Comparison of ENCODE assay signal across 24 cellular contexts in genomic region chr1:79614762-79615161, GRCh38.
DNase-seq lines count a peak whose midpoint lies in the region; ATAC-seq and TF ChIP-seq lines count a peak whose summit lies in the region.
"Had no signal": no experiment of that assay in that cellular context is flagged by ENCODE, and none has a peak within 500 bp of the region (broad histone marks: within the 10 kb centered on the region; RNA-seq: fewer than 3 reads in every experiment).

No MANE protein-coding gene starts in this region.

- no peak overlapping the region for H2AFZ ChIP-seq in mesenchymal stem cell (ENCODE audit: low read depth, low read length)
- H2AFZ ChIP-seq: GM23338 had no signal

- H3K27me3 Mint-ChIP-seq in endodermal cell (ENCODE audit: insufficient read depth) = no peaks in the 10 kb centered on the region
- H3K27me3 Mint-ChIP-seq: activated naive CD8-positive, alpha-beta T cell treated with anti-CD3 and anti-CD28 coated beads, Interleukin-2, amount 50 U/mL, for 24 hours; naive thymus-derived CD8-positive, alpha-beta T cell had no signal

- peaks cover 11% of the 10 kb centered on the region for H3K36me3 Mint-ChIP-seq in endodermal cell (ENCODE audit: low read depth)
- H3K36me3 Mint-ChIP-seq: CD8-positive, alpha-beta T cell; naive thymus-derived CD8-positive, alpha-beta T cell had no signal

- no peak overlapping the region for H2BK120ac ChIP-seq in mesenchymal stem cell (ENCODE audit: low read depth, low read length)

- H3K4ac ChIP-seq in mesenchymal stem cell (ENCODE audit: low read depth in 1 of 2, low read length in 2 of 2) = no peak overlapping the region

- H3K9ac ChIP-seq in mesenchymal stem cell (ENCODE audit: low read length) (peak overlapping the region; percentile 27), endodermal cell (ENCODE audit: extremely low read depth, low read length, poor library complexity, severe bottlenecking) (no peak overlapping the region)

- no peak overlapping the region for H4K91ac ChIP-seq in mesenchymal stem cell (ENCODE audit: low read length)

- no peak overlapping the region for H2BK15ac ChIP-seq in mesenchymal stem cell (ENCODE audit: low read depth, poor library complexity, severe bottlenecking)

- WGBS in mesenchymal stem cell = 78% methylated on average over 2 of the region's 2 CpGs
- 94% methylated on average over 2 of the region's 2 CpGs; no CpG with 5 or more reads in 1 of the 2 experiments for WGBS in endodermal cell (ENCODE audit: insufficient coverage in 1 of 2, insufficient read length in 1 of 2), 2 experiments

- H3K27ac ChIP-seq in mesenchymal stem cell (ENCODE audit: low read length, poor library complexity, severe bottlenecking) (no peak overlapping the region), endodermal cell (ENCODE audit: low read depth, low read length) (no peak overlapping the region)
- H3K27ac ChIP-seq: ovary, testis, VCaP had no signal

- no peaks in the 10 kb centered on the region for H3K4me1 ChIP-seq in mesenchymal stem cell (ENCODE audit: control insufficient read depth, insufficient read depth, low read depth, low read length)
- H3K4me1 ChIP-seq in endodermal cell (ENCODE audit: control insufficient read depth, insufficient read depth, low read length) = no peaks in the 10 kb centered on the region
- H3K4me1 ChIP-seq: testis had no signal

- H3K36me3 ChIP-seq in mesenchymal stem cell (ENCODE audit: control insufficient read depth in 1 of 2, insufficient read depth in 2 of 2, low read depth in 1 of 2, low read length in 2 of 2) (no peaks in the 10 kb centered on the region), endodermal cell (ENCODE audit: control insufficient read depth, insufficient read depth, low read length) (no peaks in the 10 kb centered on the region)
- H3K36me3 ChIP-seq: ovary had no signal

- no peak overlapping the region for H4K8ac ChIP-seq in mesenchymal stem cell (ENCODE audit: low read length)

- DNase-seq in ELR (ENCODE audit: low read depth) (peak; percentile 11), LHCN-M2 (ENCODE audit: low read depth) (peak; percentile 3), cardiac fibroblast (ENCODE audit: low read depth in 2 of 2) (peak; percentile 12 to 14), mesenchymal stem cell (peak; percentile 29), endodermal cell (no peak)
- DNase-seq in stimulated activated naive CD4-positive, alpha-beta T cell treated with Interleukin-2 at 50 U/mL for 16 hours (lab: John Stamatoyannopoulos, UW) = no peak
- DNase-seq in activated CD4-positive, alpha-beta T cell treated with anti-CD3 and anti-CD28 coated beads for 4 hours = no peak
- DNase-seq: activated effector memory CD4-positive, alpha-beta T cell treated with anti-CD3 and anti-CD28 coated beads, Interleukin-2, amount 50 U/mL, for 16 hours; activated naive CD8-positive, alpha-beta T cell treated with anti-CD3 and anti-CD28 coated beads, Interleukin-2, amount 50 U/mL, for 24 hours; CD8-positive, alpha-beta T cell; DMS153; erythroblast; glutamatergic neuron; naive thymus-derived CD8-positive, alpha-beta T cell; NCI-H1417 treated with DMSO at 0.1 percent for 48 hours; NCI-H526; ovary; SHP77 treated with DMSO at 0.1 percent for 48 hours; testis had no signal

- H3K4me3 ChIP-seq in cardiac fibroblast (replicated peaks in 1 of 2; ENCODE audit: low read depth in 2 of 2, low read length in 2 of 2) (no peak overlapping the region), mesenchymal stem cell (ENCODE audit: insufficient read depth in 1 of 2, low read depth in 1 of 2, low read length in 2 of 2) (peak overlapping the region in 1 of 2 experiments; percentile 35), endodermal cell (ENCODE audit: low read length) (no peak overlapping the region)
- H3K4me3 ChIP-seq: GM23338, ovary, testis had no signal

- H3K4me3 Mint-ChIP-seq in endodermal cell = no peak overlapping the region
- H3K4me3 Mint-ChIP-seq: activated naive CD8-positive, alpha-beta T cell treated with anti-CD3 and anti-CD28 coated beads, Interleukin-2, amount 50 U/mL, for 24 hours; CD8-positive, alpha-beta T cell; GM23338; naive thymus-derived CD8-positive, alpha-beta T cell; T-helper 1 cell treated with Interleukin-12 subunit alpha and Interleukin-12 subunit beta and Interleukin-4 antibody, amounts not matched to agents 30 μg/mL and 1 μg/mL, for 36 hours had no signal

- H3K23ac ChIP-seq in mesenchymal stem cell (ENCODE audit: low read length in 2 of 2) = no peak overlapping the region

- H3K9me3 Mint-ChIP-seq in endodermal cell = peaks cover 11% of the 10 kb centered on the region
- H3K9me3 Mint-ChIP-seq: GM23338 had no signal

- H2BK12ac ChIP-seq in mesenchymal stem cell (ENCODE audit: low read length in 2 of 2) = no peak overlapping the region

- TF ChIP-seq CTCF in cardiac fibroblast (IDR thresholded peaks at IDR 0.05; ENCODE audit: low read depth, low read length) = no peak
- TF ChIP-seq CTCF in endodermal cell (conservative IDR thresholded peaks at IDR 0.05) = no peak

- H3K79me1 ChIP-seq in mesenchymal stem cell (replicated peaks; ENCODE audit: low read length, poor library complexity, severe bottlenecking) = no peaks in the 10 kb centered on the region

- no peak overlapping the region for H2BK5ac ChIP-seq in mesenchymal stem cell (ENCODE audit: low read depth, low read length, poor library complexity, severe bottlenecking)

- no peak overlapping the region for H3K27ac Mint-ChIP-seq in endodermal cell
- H3K27ac Mint-ChIP-seq: activated naive CD8-positive, alpha-beta T cell treated with anti-CD3 and anti-CD28 coated beads, Interleukin-2, amount 50 U/mL, for 24 hours; CD8-positive, alpha-beta T cell; GM23338; T-helper 1 cell treated with Interleukin-12 subunit alpha and Interleukin-12 subunit beta and Interleukin-4 antibody, amounts not matched to agents 30 μg/mL and 1 μg/mL, for 36 hours had no signal

- H2AK5ac ChIP-seq in mesenchymal stem cell (ENCODE audit: low read length, severe bottlenecking) = no peak overlapping the region

- no peak overlapping the region for H3K4me2 ChIP-seq in mesenchymal stem cell (ENCODE audit: low read length, poor library complexity, severe bottlenecking)
- H3K4me2 ChIP-seq: GM23338 had no signal

- peaks cover 9% of the 10 kb centered on the region for H3K4me1 Mint-ChIP-seq in endodermal cell
- H3K4me1 Mint-ChIP-seq: activated naive CD8-positive, alpha-beta T cell treated with anti-CD3 and anti-CD28 coated beads, Interleukin-2, amount 50 U/mL, for 24 hours; GM23338; naive thymus-derived CD8-positive, alpha-beta T cell had no signal

- no peak overlapping the region for H3K18ac ChIP-seq in mesenchymal stem cell (ENCODE audit: low read depth in 1 of 2, low read length in 2 of 2)

- no peaks in the 10 kb centered on the region for H3K27me3 ChIP-seq in mesenchymal stem cell (ENCODE audit: control insufficient read depth in 1 of 2, insufficient read depth in 1 of 2, low read length in 2 of 2)
- no peaks in the 10 kb centered on the region for H3K27me3 ChIP-seq in endodermal cell (ENCODE audit: control insufficient read depth, insufficient read depth, low read length, poor library complexity, severe bottlenecking)
- H3K27me3 ChIP-seq: ovary, testis had no signal

- no peak for ATAC-seq in HG02798 (IDR thresholded peaks at IDR 0.05; ENCODE audit: poor library complexity, unreplicated experiment)
- ATAC-seq: activated naive CD8-positive, alpha-beta T cell treated with anti-CD3 and anti-CD28 coated beads, Interleukin-2, amount 50 U/mL, for 24 hours; CD8-positive, alpha-beta T cell; GM23338; naive thymus-derived CD8-positive, alpha-beta T cell; sciatic nerve had no signal

- H3K9me3 ChIP-seq in mesenchymal stem cell (ENCODE audit: control insufficient read depth, low read length) (no peaks in the 10 kb centered on the region), endodermal cell (ENCODE audit: control insufficient read depth, low read length) (peaks cover 6% of the 10 kb centered on the region)
- H3K9me3 ChIP-seq: ovary, testis had no signal

- no peak overlapping the region for H3K14ac ChIP-seq in mesenchymal stem cell (ENCODE audit: low read length in 2 of 2)

Comparison
In these comparisons a context has a peak if more than half of its experiments do, and no peak if none do; other contexts are left out.
1. DNase-seq: peak in ELR (single experiment), LHCN-M2 (single experiment), cardiac fibroblast (2 of 2) and mesenchymal stem cell (single experiment); none in stimulated activated naive CD4-positive, alpha-beta T cell treated with Interleukin-2 at 50 U/mL for 16 hours (single experiment), endodermal cell (single experiment) and activated CD4-positive, alpha-beta T cell treated with anti-CD3 and anti-CD28 coated beads for 4 hours (0 of 2).